1 cellular context compared by ENCODE assay signal in genomic region chr1:36471830-36472641, GRCh38.
TF ChIP-seq lines count a peak whose summit lies in the region.

No MANE protein-coding gene starts in this region.

TF ChIP-seq in HCT116, 20 proteins besides CTCF, POLR2A, EP300 and RAD21 (continued from another document):
- TF ChIP-seq CBX3 (IDR thresholded peaks at IDR 0.05; ENCODE audit: low read depth) (no peak), TCF7L2 (IDR thresholded peaks at IDR 0.05; ENCODE audit: borderline replicate concordance, extremely low read depth, insufficient read depth, insufficient read length) (no peak), ZNF274 (IDR thresholded peaks at IDR 0.05; ENCODE audit: low read depth, low read length) (no peak), SRF (IDR thresholded peaks at IDR 0.05; ENCODE audit: low read depth) (no peak), FOSL1 (IDR thresholded peaks at IDR 0.05; ENCODE audit: low read depth) (no peak), ZFX (IDR thresholded peaks at IDR 0.05) (no peak), EZH2phosphoT487 (IDR thresholded peaks at IDR 0.05; ENCODE audit: borderline replicate concordance) (no peak), CEBPB (IDR thresholded peaks at IDR 0.05; ENCODE audit: low read depth) (no peak), ZBTB33 (IDR thresholded peaks at IDR 0.05; ENCODE audit: extremely low read depth, insufficient replicate concordance, low read length) (no peak), SIN3A (IDR thresholded peaks at IDR 0.05; ENCODE audit: low read depth) (no peak), ELF1 (IDR thresholded peaks at IDR 0.05; ENCODE audit: borderline replicate concordance, low read depth) (no peak), YY1 (IDR thresholded peaks at IDR 0.05; ENCODE audit: extremely low read depth, insufficient replicate concordance, low read depth, low read length) (no peak), POLR2AphosphoS5 (IDR thresholded peaks at IDR 0.05; ENCODE audit: low read depth, low read length) (no peak), EGR1 (IDR thresholded peaks at IDR 0.05; ENCODE audit: low read depth) (no peak), MAX (IDR thresholded peaks at IDR 0.05) (no peak)
